19 cellular contexts compared by ENCODE assay signal in genomic region chr5:149824851-149825250, GRCh38.
DNase-seq lines count a peak whose midpoint lies in the region; ATAC-seq and TF ChIP-seq lines count a peak whose summit lies in the region.
"Had no signal": no experiment of that assay in that cellular context is flagged by ENCODE, and none has a peak within 500 bp of the region (broad histone marks: within the 10 kb centered on the region; RNA-seq: fewer than 3 reads in every experiment).

No MANE protein-coding gene starts in this region.

- no peak overlapping the region for H3K27ac ChIP-seq in H9 (ENCODE audit: insufficient read length, low read depth, low read length)
- peak overlapping the region; percentile 57 to 79 for H3K27ac ChIP-seq in esophagus (ENCODE audit: low read depth in 2 of 2, low read length in 1 of 2)
- H3K27ac ChIP-seq in prostate gland: peak overlapping the region; percentile 78 to 79
- H3K27ac ChIP-seq: A549 had no signal

- H3K79me1 ChIP-seq in H9 (ENCODE audit: insufficient read depth, low read depth, low read length, poor library complexity, severe bottlenecking): no peaks in the 10 kb centered on the region

- H3K9me3 Mint-ChIP-seq in H9: no peaks in the 10 kb centered on the region
- H3K9me3 Mint-ChIP-seq: activated T-helper 17 cell treated with anti-CD3 and anti-CD28 coated beads, Interleukin-2, amount 50 U/mL, for 72 hours; stimulated activated naive B cell treated with anti-CD40 and anti-IgM and Interleukin-4, amounts not matched to agents 10 μg/mL and 1 μg/mL and 100 μg/mL, for 72 hours; WTC11 had no signal

- peak overlapping the region in 2 of 3 experiments; percentile 48 to 78; a peak in 2 of 7 replicates for H3K27ac Mint-ChIP-seq in H9
- H3K27ac Mint-ChIP-seq: activated CD8-positive, alpha-beta T cell treated with anti-CD3 and anti-CD28 coated beads, Interleukin-2, amount 10 ng/mL, durations not matched to agents 7 days and 5 days; stimulated activated naive B cell treated with anti-CD40 and anti-IgM and Interleukin-4, amounts not matched to agents 10 μg/mL and 1 μg/mL and 100 μg/mL, for 72 hours; T-helper 17 cell had no signal

- H3K27me3 Mint-ChIP-seq in H9 (ENCODE audit: low read depth): no peaks in the 10 kb centered on the region; the same call in 1 of the 2 replicates
- H3K27me3 Mint-ChIP-seq: activated T-helper 17 cell treated with anti-CD3 and anti-CD28 coated beads, Interleukin-2, amount 50 U/mL, for 72 hours; stimulated activated naive B cell treated with anti-CD40 and anti-IgM and Interleukin-4, amounts not matched to agents 10 μg/mL and 1 μg/mL and 100 μg/mL, for 72 hours; T-helper 17 cell had no signal

- no peak overlapping the region for H2BK5ac ChIP-seq in H9 (ENCODE audit: insufficient read length, low read length)

- no peak overlapping the region for H3K14ac ChIP-seq in H9 (ENCODE audit: insufficient read depth, low read length)

- intact Hi-C loops in prostate gland (cut with DNase I): loop anchor here (1.0 to 5.0 kb wide), 3 partner anchors 24 to 94 kb away; partner anchors contain the start of gene PPARGC1B

- H3K9ac ChIP-seq in H9 (ENCODE audit: extremely low read depth, insufficient read length, low read length): no peak overlapping the region

- H3K4me3 Mint-ChIP-seq in H9: no peak overlapping the region
- H3K4me3 Mint-ChIP-seq: activated CD8-positive, alpha-beta T cell treated with anti-CD3 and anti-CD28 coated beads, Interleukin-2, amount 10 ng/mL, durations not matched to agents 7 days and 5 days; activated T-helper 17 cell treated with anti-CD3 and anti-CD28 coated beads, Interleukin-2, amount 50 U/mL, for 72 hours; stimulated activated naive B cell treated with anti-CD40 and anti-IgM and Interleukin-4, amounts not matched to agents 10 μg/mL and 1 μg/mL and 100 μg/mL, for 72 hours; WTC11 had no signal

- H3K27me3 ChIP-seq in H9 (ENCODE audit: insufficient read depth, low read length): no peaks in the 10 kb centered on the region
- H3K27me3 ChIP-seq in esophagus (ENCODE audit: control insufficient read depth in 1 of 2, insufficient read depth in 2 of 2, low read length in 2 of 2): no peaks in the 10 kb centered on the region
- H3K27me3 ChIP-seq in prostate gland (replicated peaks; ENCODE audit: insufficient read depth): no peaks in the 10 kb centered on the region

- peaks cover 3% of the 10 kb centered on the region for H4K20me1 ChIP-seq in H9 (ENCODE audit: control insufficient read depth, insufficient read depth, insufficient read length)

- H3K4me1 Mint-ChIP-seq in H9: peaks cover 18 to 31% of the 10 kb centered on the region in 2 experiments

- no peak overlapping the region for H3K4me2 ChIP-seq in H9 (ENCODE audit: insufficient read depth, insufficient read length, low read length)
- H3K4me2 ChIP-seq: A549 had no signal

- H3K4me3 ChIP-seq in esophagus (ENCODE audit: low read depth in 1 of 2, low read length in 2 of 2) (no peak overlapping the region), prostate gland (no peak overlapping the region)
- H3K4me3 ChIP-seq: A549 had no signal

- H3K23me2 ChIP-seq in H9 (ENCODE audit: insufficient read length, low read depth, low read length, poor library complexity, severe bottlenecking): no peaks in the 10 kb centered on the region

- no peak overlapping the region for H3K18ac ChIP-seq in H9 (ENCODE audit: insufficient read length, low read depth, low read length)

- TF ChIP-seq POLR2A in prostate gland (IDR thresholded peaks at IDR 0.05): no peak

- ATAC-seq in left lobe of liver (peak; percentile 30), HG03196 (IDR thresholded peaks at IDR 0.05; ENCODE audit: unreplicated experiment) (no peak)
- ATAC-seq: A549; activated CD8-positive, alpha-beta T cell treated with anti-CD3 and anti-CD28 coated beads, Interleukin-2, amount 10 ng/mL, durations not matched to agents 7 days and 5 days; activated T-helper 17 cell treated with anti-CD3 and anti-CD28 coated beads, Interleukin-2, amount 50 U/mL, for 72 hours; stimulated activated naive B cell treated with anti-CD40 and anti-IgM and Interleukin-4, amounts not matched to agents 10 μg/mL and 1 μg/mL and 100 μg/mL, for 72 hours; T-helper 17 cell; WTC11 had no signal

- no peak overlapping the region for H2BK120ac ChIP-seq in H9 (ENCODE audit: low read depth, low read length, poor library complexity, severe bottlenecking)

- H2BK12ac ChIP-seq in H9 (ENCODE audit: insufficient read length, low read depth, low read length): no peak overlapping the region

- no peak overlapping the region for H2AFZ ChIP-seq in H9 (ENCODE audit: low read length)

- no peak overlapping the region for H2BK20ac ChIP-seq in H9 (ENCODE audit: low read depth, low read length, poor library complexity, severe bottlenecking)

- H3K56ac ChIP-seq in H9 (ENCODE audit: insufficient read length, low read depth, low read length): no peak overlapping the region

- H3K36me3 Mint-ChIP-seq in H9 (ENCODE audit: insufficient read depth in 1 of 3, low read depth in 3 of 3): peaks cover 0 to 7% (median 0%) of the 10 kb centered on the region in 3 experiments; a peak in 4 of 7 replicates

- H3T11ph ChIP-seq in H9 (ENCODE audit: low read length): no peak overlapping the region

- no peaks in the 10 kb centered on the region for H3K9me3 ChIP-seq in H9 (ENCODE audit: control insufficient read depth, low read depth, low read length)
- H3K9me3 ChIP-seq in esophagus (ENCODE audit: control insufficient read depth in 2 of 2, insufficient read depth in 1 of 2, low read depth in 1 of 2, low read length in 1 of 2): no peaks in the 10 kb centered on the region
- no peaks in the 10 kb centered on the region for H3K9me3 ChIP-seq in prostate gland
- H3K9me3 ChIP-seq: A549 had no signal

- H3K79me2 ChIP-seq in H9 (ENCODE audit: insufficient read depth, low read length): no peaks in the 10 kb centered on the region

- H4K8ac ChIP-seq in H9 (replicated peaks; ENCODE audit: insufficient read length, low read depth, low read length): no peak overlapping the region

- H4K5ac ChIP-seq in H9 (ENCODE audit: insufficient read length, low read depth, low read length): no peak overlapping the region

- no CpG with 5 or more reads among the region's 16 CpGs for WGBS in H9 (ENCODE audit: extremely low coverage, insufficient read length, low lambda C conversion rate)
- WGBS in esophagus, 2 donors: 66 to 70% methylated on average over 16 of the region's 16 CpGs
- WGBS in prostate gland: 56% methylated on average over 16 of the region's 16 CpGs

- no peak overlapping the region for H3K23ac ChIP-seq in H9 (ENCODE audit: insufficient read length, low read depth, low read length)

- H4K91ac ChIP-seq in H9 (ENCODE audit: insufficient read length, low read depth, low read length): no peak overlapping the region

- H3K4me1 ChIP-seq in H9 (ENCODE audit: insufficient read depth, low read length): no peaks in the 10 kb centered on the region; the same call in 1 of the 2 replicates
- H3K4me1 ChIP-seq in esophagus (ENCODE audit: control insufficient read depth in 2 of 2, insufficient read depth in 2 of 2, low read length in 1 of 2): peaks cover 6 to 8% of the 10 kb centered on the region in 2 donors
- H3K4me1 ChIP-seq in prostate gland (replicated peaks): no peaks in the 10 kb centered on the region

- no peak overlapping the region for H2BK15ac ChIP-seq in H9 (ENCODE audit: low read depth, low read length)

- DNase-seq in H9 (no peak), left lobe of liver (ENCODE audit: low spot score) (no peak), prostate gland (ENCODE audit: low spot score) (no peak), NCI-H446 treated with DMSO at 0.1 percent for 48 hours (lab: John Stamatoyannopoulos, UW) (no peak), NCI-H2227 (lab: John Stamatoyannopoulos, UW; ENCODE audit: unreplicated experiment) (no peak), iPS-NIHi7 (ENCODE audit: extremely low spot score) (no peak)
- DNase-seq: activated CD8-positive, alpha-beta T cell treated with anti-CD3 and anti-CD28 coated beads, Interleukin-2, amount 10 ng/mL, durations not matched to agents 7 days and 5 days; GDM1; NCI-H187; NCI-H446; SHP77; stimulated activated naive B cell treated with anti-CD40 and anti-IgM and Interleukin-4, amounts not matched to agents 10 μg/mL and 1 μg/mL and 100 μg/mL, for 72 hours; T-helper 17 cell; trophoblast cell had no signal

- no peak overlapping the region for H2AK5ac ChIP-seq in H9 (ENCODE audit: insufficient read length, low read length)

- no peak overlapping the region for H3K4ac ChIP-seq in H9 (ENCODE audit: low read depth, low read length)

- peaks cover 0 to 10% of the 10 kb centered on the region in 2 donors for H3K36me3 ChIP-seq in esophagus (ENCODE audit: control insufficient read depth in 2 of 2, insufficient read depth in 2 of 2, low read length in 1 of 2)
- no peaks in the 10 kb centered on the region for H3K36me3 ChIP-seq in prostate gland

- no peak for TF ChIP-seq CTCF in H9 (conservative IDR thresholded peaks at IDR 0.05)
- TF ChIP-seq CTCF in prostate gland (IDR thresholded peaks at IDR 0.05): no peak
